Comparison of ENCODE assay signal across 38 cellular contexts in genomic region chr11:69945157-69945556, GRCh38.
"Had no signal": no experiment of that assay in that cellular context is flagged by ENCODE, and none has a peak within 500 bp of the region (broad histone marks: within the 10 kb centered on the region; RNA-seq: fewer than 3 reads in every experiment).

No MANE protein-coding gene starts in this region.

- H3K27ac ChIP-seq: adrenal gland, ascending aorta, cardiac muscle cell, VCaP had no signal

- ATAC-seq: activated CD8-positive, alpha-beta T cell treated with anti-CD3 and anti-CD28 coated beads for 36 hours; activated naive CD4-positive, alpha-beta T cell treated with anti-CD3 and anti-CD28 coated beads, Interleukin-2, amount 50 U/mL, for 72 hours; activated T-cell treated with anti-CD3 and anti-CD28 coated beads, Interleukin-2, amount 50 U/mL, for 4 hours; activated T-cell treated with anti-CD3 and anti-CD28 coated beads, Interleukin-2, amount 50 U/mL, for 72 hours; activated T-helper 17 cell treated with anti-CD3 and anti-CD28 coated beads, Interleukin-2, amount 50 U/mL, for 72 hours had no signal

- H3K9me3 ChIP-seq: adrenal gland, ascending aorta had no signal

- H3K27me3 ChIP-seq: adrenal gland, ascending aorta, cardiac muscle cell had no signal

- H3K4me1 Mint-ChIP-seq: activated B cell treated with CpG ODN at 0.5 μM for 24 hours; activated CD4-positive, alpha-beta T cell treated with anti-CD3 and anti-CD28 coated beads, Interleukin-2, amount 10 ng/mL, durations not matched to agents 24 days and 14 days; activated naive CD8-positive, alpha-beta T cell treated with anti-CD3 and anti-CD28 coated beads for 36 hours; activated T-helper 17 cell treated with anti-CD3 and anti-CD28 coated beads, Interleukin-2, amount 50 U/mL, for 72 hours; central memory CD8-positive, alpha-beta T cell had no signal

- FAIRE-seq: TTC549 had no signal

- H3K36me3 ChIP-seq: adrenal gland, ascending aorta, cardiac muscle cell had no signal

- H3K27ac Mint-ChIP-seq: activated B cell treated with CpG ODN at 0.5 μM for 24 hours; activated CD4-positive, alpha-beta memory T cell treated with anti-CD3 and anti-CD28 coated beads for 36 hours; activated CD4-positive, alpha-beta T cell treated with anti-CD3 and anti-CD28 coated beads, Interleukin-2, amount 10 ng/mL, durations not matched to agents 24 days and 14 days; activated CD8-positive, alpha-beta T cell treated with anti-CD3 and anti-CD28 coated beads for 36 hours; activated naive CD4-positive, alpha-beta T cell treated with anti-CD3 and anti-CD28 coated beads for 36 hours; activated naive CD4-positive, alpha-beta T cell treated with anti-CD3 and anti-CD28 coated beads, Interleukin-2, amount 50 U/mL, for 72 hours; activated naive CD8-positive, alpha-beta T cell treated with anti-CD3 and anti-CD28 coated beads for 36 hours; activated T-cell treated with anti-CD3 and anti-CD28 coated beads, Interleukin-2, amount 50 U/mL, for 72 hours; activated T-helper 1 cell treated with anti-CD3 and anti-CD28 coated beads, Interleukin-12 subunit alpha, Interleukin-12 subunit beta, Interleukin-2, Interleukin-4 antibody, amounts not matched to agents 30 ng/mL and 10 ng/mL and 1 ng/mL, durations not matched to agents 14 hours and 24 hours and 36 hours; activated T-helper 17 cell treated with anti-CD3 and anti-CD28 coated beads, Interleukin-2, amount 50 U/mL, for 72 hours; brain; T-helper 1 cell treated with Interleukin-12 subunit alpha and Interleukin-12 subunit beta and Interleukin-4 antibody, amounts not matched to agents 30 μg/mL and 1 μg/mL, for 36 hours; T-helper 2 cell treated with Interferon-gamma antibody and Interleukin-4, amounts not matched to agents 5 μg/mL and 100 μg/mL, for 36 hours had no signal

- H3K27me3 Mint-ChIP-seq: activated B cell treated with CpG ODN at 0.5 μM for 24 hours; activated CD4-positive, alpha-beta T cell treated with anti-CD3 and anti-CD28 coated beads, Interleukin-2, amount 10 ng/mL, durations not matched to agents 24 days and 14 days; brain had no signal

- H3K9me3 Mint-ChIP-seq: activated B cell treated with CpG ODN at 0.5 μM for 24 hours; activated CD4-positive, alpha-beta T cell treated with anti-CD3 and anti-CD28 coated beads, Interleukin-2, amount 10 ng/mL, durations not matched to agents 24 days and 14 days; activated naive CD4-positive, alpha-beta T cell treated with anti-CD3 and anti-CD28 coated beads for 36 hours; activated naive CD4-positive, alpha-beta T cell treated with anti-CD3 and anti-CD28 coated beads, Interleukin-2, amount 50 U/mL, for 72 hours; activated naive CD8-positive, alpha-beta T cell treated with anti-CD3 and anti-CD28 coated beads for 36 hours; activated T-cell treated with anti-CD3 and anti-CD28 coated beads, Interleukin-2, amount 50 U/mL, for 4 hours; activated T-cell treated with anti-CD3 and anti-CD28 coated beads, Interleukin-2, amount 50 U/mL, for 72 hours; activated T-helper 1 cell treated with anti-CD3 and anti-CD28 coated beads, Interleukin-12 subunit alpha, Interleukin-12 subunit beta, Interleukin-2, Interleukin-4 antibody, amounts not matched to agents 30 ng/mL and 10 ng/mL and 1 ng/mL, durations not matched to agents 14 hours and 24 hours and 36 hours; activated T-helper 17 cell treated with anti-CD3 and anti-CD28 coated beads, Interleukin-2, amount 50 U/mL, for 72 hours; central memory CD8-positive, alpha-beta T cell; T-helper 1 cell treated with Interleukin-12 subunit alpha and Interleukin-12 subunit beta and Interleukin-4 antibody, amounts not matched to agents 30 μg/mL and 1 μg/mL, for 36 hours; T-helper 2 cell treated with Interferon-gamma antibody and Interleukin-4, amounts not matched to agents 5 μg/mL and 100 μg/mL, for 36 hours had no signal

- H3K4me1 ChIP-seq: adrenal gland had no signal

- DNase-seq: activated B cell treated with CpG ODN at 0.5 μM for 24 hours; activated CD4-positive, alpha-beta memory T cell treated with anti-CD3 and anti-CD28 coated beads for 36 hours; activated CD4-positive, alpha-beta T cell treated with anti-CD3 and anti-CD28 coated beads for 4 hours; activated CD4-positive, alpha-beta T cell treated with anti-CD3 and anti-CD28 coated beads, Interleukin-2, amount 10 ng/mL, durations not matched to agents 24 days and 14 days; activated CD4-positive, alpha-beta T cell treated with anti-CD3 and anti-CD28 coated beads, Interleukin-2, amount 50 U/mL, for 1 hour; activated CD4-positive, alpha-beta T cell treated with anti-CD3 and anti-CD28 coated beads, Interleukin-2, amount 50 U/mL, for 4 hours; activated CD4-positive, CD25-positive, alpha-beta regulatory T cell treated with anti-CD3 and anti-CD28 coated beads, Interleukin-2, amount 50 U/mL, for 72 hours; activated CD8-positive, alpha-beta memory T cell treated with anti-CD3 and anti-CD28 coated beads, Interleukin-2, amount 50 U/mL, for 4 hours; activated CD8-positive, alpha-beta T cell treated with anti-CD3 and anti-CD28 coated beads for 36 hours; activated effector memory CD4-positive, alpha-beta T cell treated with anti-CD3 and anti-CD28 coated beads, Interleukin-2, amount 50 U/mL, for 16 hours; activated gamma-delta T cell treated with Interleukin-2 at 50 U/mL for 16 hours; activated naive CD4-positive, alpha-beta T cell; activated naive CD4-positive, alpha-beta T cell treated with anti-CD3 and anti-CD28 coated beads for 36 hours; activated naive CD4-positive, alpha-beta T cell treated with anti-CD3 and anti-CD28 coated beads, Interleukin-2, amount 50 U/mL, for 16 hours; activated naive CD8-positive, alpha-beta T cell treated with anti-CD3 and anti-CD28 coated beads for 36 hours; activated T-cell treated with anti-CD3 and anti-CD28 coated beads for 4 hours; activated T-cell treated with anti-CD3 and anti-CD28 coated beads, Interleukin-2, amount 50 U/mL, for 1 hour; activated T-cell treated with anti-CD3 and anti-CD28 coated beads, Interleukin-2, amount 50 U/mL, for 4 hours; activated T-cell treated with anti-CD3 and anti-CD28 coated beads, Interleukin-2, amount 50 U/mL, for 72 hours; adrenal gland; amygdala; anterior cingulate cortex; caudate nucleus; cerebellar nuclear complex; T-helper 1 cell; T-helper 2 cell; T-helper 9 cell had no signal

- H3K4me3 ChIP-seq: adrenal gland, ascending aorta, cardiac muscle cell had no signal

- H3K36me3 Mint-ChIP-seq: activated CD4-positive, alpha-beta memory T cell treated with anti-CD3 and anti-CD28 coated beads for 36 hours; activated naive CD4-positive, alpha-beta T cell treated with anti-CD3 and anti-CD28 coated beads, Interleukin-2, amount 50 U/mL, for 72 hours; activated naive CD8-positive, alpha-beta T cell treated with anti-CD3 and anti-CD28 coated beads for 36 hours; brain had no signal

- H3K4me3 Mint-ChIP-seq: activated B cell treated with CpG ODN at 0.5 μM for 24 hours; activated CD4-positive, alpha-beta memory T cell treated with anti-CD3 and anti-CD28 coated beads for 36 hours; activated CD4-positive, alpha-beta T cell treated with anti-CD3 and anti-CD28 coated beads, Interleukin-2, amount 10 ng/mL, durations not matched to agents 24 days and 14 days; activated CD8-positive, alpha-beta T cell treated with anti-CD3 and anti-CD28 coated beads for 36 hours; activated naive CD4-positive, alpha-beta T cell treated with anti-CD3 and anti-CD28 coated beads for 36 hours; activated naive CD8-positive, alpha-beta T cell treated with anti-CD3 and anti-CD28 coated beads for 36 hours; activated T-cell treated with anti-CD3 and anti-CD28 coated beads, Interleukin-2, amount 50 U/mL, for 4 hours; activated T-cell treated with anti-CD3 and anti-CD28 coated beads, Interleukin-2, amount 50 U/mL, for 72 hours; activated T-helper 1 cell treated with anti-CD3 and anti-CD28 coated beads, Interleukin-12 subunit alpha, Interleukin-12 subunit beta, Interleukin-2, Interleukin-4 antibody, amounts not matched to agents 30 ng/mL and 10 ng/mL and 1 ng/mL, durations not matched to agents 14 hours and 24 hours and 36 hours; activated T-helper 17 cell treated with anti-CD3 and anti-CD28 coated beads, Interleukin-2, amount 50 U/mL, for 72 hours; brain; central memory CD8-positive, alpha-beta T cell; T-helper 1 cell treated with Interleukin-12 subunit alpha and Interleukin-12 subunit beta and Interleukin-4 antibody, amounts not matched to agents 30 μg/mL and 1 μg/mL, for 36 hours; T-helper 2 cell treated with Interferon-gamma antibody and Interleukin-4, amounts not matched to agents 5 μg/mL and 100 μg/mL, for 36 hours had no signal
